ENCODE assay signal across 22 cellular contexts in the genomic region with DNA sequence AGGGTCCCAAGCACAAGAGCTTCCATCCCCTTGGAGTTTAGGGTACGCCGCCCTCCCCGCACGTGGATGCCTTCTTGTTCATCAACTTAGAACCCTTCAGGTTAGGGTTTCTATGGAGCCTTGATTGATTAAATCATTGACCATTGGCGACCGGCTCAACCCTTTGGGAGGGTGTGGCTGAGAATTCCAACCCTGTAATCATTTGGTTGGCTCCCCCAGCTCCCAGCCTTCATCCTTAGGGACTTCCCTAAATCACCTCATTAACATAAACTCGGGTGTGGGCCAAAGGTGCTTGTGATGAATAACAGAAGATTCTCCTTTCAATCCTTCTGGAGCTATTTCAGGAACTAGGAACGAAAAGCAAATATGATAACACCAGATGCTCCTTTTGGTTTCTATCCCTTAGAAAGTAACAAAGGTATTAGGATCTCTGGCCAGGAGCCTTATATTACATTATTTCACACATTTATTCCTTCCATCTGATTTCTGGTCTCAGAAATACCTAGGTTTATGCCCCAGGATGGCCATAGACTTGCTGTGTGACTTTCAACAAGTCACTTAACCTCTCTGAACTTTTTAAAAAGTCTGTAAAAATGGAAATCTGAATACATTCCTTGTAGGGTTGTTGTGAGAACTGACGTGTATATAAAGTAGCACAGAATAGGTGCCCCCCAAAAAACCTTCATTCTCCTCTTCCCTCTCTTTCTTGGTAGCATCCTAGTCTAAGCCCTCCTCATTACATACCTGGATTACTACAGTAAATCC. TPM values are rescaled to one million over a fixed set of nuclear protein-coding genes. Genes with fewer than 3 reads are reported as not detected.
DNase-seq lines count a peak whose midpoint lies in the region; ATAC-seq, FAIRE-seq and TF ChIP-seq lines count a peak whose summit lies in the region.
"Had no signal": no experiment of that assay in that cellular context is flagged by ENCODE, and none has a peak within 500 bp of the region (broad histone marks: within the 10 kb centered on the region; RNA-seq: fewer than 3 reads in every experiment).

No MANE protein-coding gene starts in this region.

- DNase-seq in CD1c-positive myeloid dendritic cell (ENCODE audit: extremely low spot score) (peak; percentile 5), H7 (peak; percentile 56), WTC11 (ENCODE audit: low spot score) (no peak), keratinocyte (ENCODE audit: low read depth, low spot score) (no peak), SKM-1 (lab: John Stamatoyannopoulos, UW; ENCODE audit: unreplicated experiment) (no peak), epidermal melanocyte (ENCODE audit: insufficient read length, low spot score) (no peak)
- DNase-seq: AML-193; CD4-positive, alpha-beta memory T cell; DMS153; DMS79; GDM1; GOT3; IMR-90; KBM-7 had no signal

- H3K4me1 Mint-ChIP-seq in WTC11, result peaks cover 24% of the 10 kb centered on the region

- ATAC-seq in WTC11, result peak; percentile 61
- no peak for ATAC-seq in GM19328 (IDR thresholded peaks at IDR 0.05; ENCODE audit: unreplicated experiment)

- H3K27me3 Mint-ChIP-seq in WTC11 (ENCODE audit: low read depth), result 0 out of 2 replicates have a peak, but pooled peaks cover 3% of the 10 kb centered on the region
- H3K27me3 Mint-ChIP-seq: CD4-positive, alpha-beta memory T cell had no signal

- TF ChIP-seq CTCF in WTC11 (IDR thresholded peaks at IDR 0.05) (no peak), keratinocyte (optimal IDR thresholded peaks at IDR 0.05 in 1 of 3, IDR thresholded peaks at IDR 0.05 in 1 of 3, conservative IDR thresholded peaks at IDR 0.05 in 1 of 3; ENCODE audit: extremely low read depth in 1 of 3, insufficient read depth in 2 of 3, low read length in 3 of 3) (no peak)

- H3K36me3 Mint-ChIP-seq in WTC11, result peaks cover 10% of the 10 kb centered on the region
- H3K36me3 Mint-ChIP-seq: CD4-positive, alpha-beta memory T cell had no signal

- H3K9ac ChIP-seq in keratinocyte (ENCODE audit: control insufficient read depth, extremely low read depth, insufficient read depth, low read length), result no peak overlapping the region

- peaks cover 7% of the 10 kb centered on the region for H3K4me1 ChIP-seq in keratinocyte (ENCODE audit: control insufficient read depth, extremely low read depth, insufficient read depth, low read length)
- H3K4me1 ChIP-seq: HAP-1 had no signal

- no peaks in the 10 kb centered on the region for H3K36me3 ChIP-seq in H7 (replicated peaks; ENCODE audit: control insufficient read depth, insufficient read depth, low read length)
- no peaks in the 10 kb centered on the region for H3K36me3 ChIP-seq in keratinocyte (ENCODE audit: control insufficient read depth in 2 of 2, extremely low read depth in 1 of 2, insufficient read depth in 2 of 2, low read length in 2 of 2)
- H3K36me3 ChIP-seq: HAP-1 had no signal

- H3K9me3 Mint-ChIP-seq in WTC11, result peaks cover 22% of the 10 kb centered on the region

- no peaks in the 10 kb centered on the region for H3K27me3 ChIP-seq in H7 (ENCODE audit: control insufficient read depth, insufficient read depth, low read length)
- no peaks in the 10 kb centered on the region for H3K27me3 ChIP-seq in keratinocyte (ENCODE audit: control insufficient read depth, extremely low read depth, insufficient read depth, low read length)

- no peaks in the 10 kb centered on the region for H4K20me1 ChIP-seq in keratinocyte (ENCODE audit: control insufficient read depth, extremely low read depth, insufficient read depth, low read length)

- H2AFZ ChIP-seq in keratinocyte (ENCODE audit: control insufficient read depth, low read length), result no peak overlapping the region

- peak; percentile 20 for FAIRE-seq in keratinocyte (lab: Jason Lieb, UNC)
- FAIRE-seq: A204.1, GM12892, GM18507 had no signal

- H3K27ac ChIP-seq in keratinocyte (ENCODE audit: control insufficient read depth, insufficient read depth, low read length), result no peak overlapping the region
- H3K27ac ChIP-seq: C4-2B, HL-60 had no signal

- no peaks in the 10 kb centered on the region for H3K9me3 ChIP-seq in keratinocyte (ENCODE audit: control insufficient read depth, low read depth, low read length)

- no peak overlapping the region for H3K27ac Mint-ChIP-seq in WTC11

- H3K79me2 ChIP-seq in keratinocyte (ENCODE audit: control insufficient read depth, insufficient read depth, low read length), result no peaks in the 10 kb centered on the region

- no peak overlapping the region for H3K4me2 ChIP-seq in keratinocyte (ENCODE audit: control insufficient read depth, extremely low read depth, insufficient read depth, low read depth, low read length)

- dilution Hi-C loops in keratinocyte (cut with MboI; ENCODE audit: extremely low pct_ligation_motif_present, low sequenced_read_pairs), result no loop called here

- POLR2A ChIA-PET in WTC11 (lab: Charles Lee), result no interaction called here

- CTCF ChIA-PET in WTC11 (lab: Charles Lee), result interaction anchor here (0.6 to 1.4 kb wide), 2 partner anchors 18 to 23 kb away, joined by 3 read pairs; no protein-coding TSS in a partner anchor

- H3K4me3 Mint-ChIP-seq in WTC11, result no peak overlapping the region
- H3K4me3 Mint-ChIP-seq: CD4-positive, alpha-beta memory T cell had no signal

- H3K9me1 ChIP-seq in keratinocyte (ENCODE audit: control insufficient read depth, extremely low read depth, insufficient read depth, low read length), result no peaks in the 10 kb centered on the region

- H3K4me3 ChIP-seq in H7 (ENCODE audit: insufficient read depth, low read depth, low read length), result no peak overlapping the region
- no peak overlapping the region for H3K4me3 ChIP-seq in keratinocyte (ENCODE audit: control insufficient read depth in 2 of 3, extremely low read depth in 1 of 3, insufficient read depth in 2 of 3, low read depth in 1 of 3, low read length in 3 of 3)
- H3K4me3 ChIP-seq: HAP-1 had no signal

TF ChIP-seq in WTC11, 78 proteins besides CTCF, POLR2A, EP300 and RAD21:
- peak; percentile 65; the same call in 1 of the 2 replicates for TF ChIP-seq GTF2I (CRISPR knock-in tag; conservative IDR thresholded peaks at IDR 0.05)
- TF ChIP-seq, protein P1, sequence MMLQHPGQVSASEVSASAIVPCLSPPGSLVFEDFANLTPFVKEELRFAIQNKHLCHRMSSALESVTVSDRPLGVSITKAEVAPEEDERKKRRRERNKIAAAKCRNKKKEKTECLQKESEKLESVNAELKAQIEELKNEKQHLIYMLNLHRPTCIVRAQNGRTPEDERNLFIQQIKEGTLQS (CRISPR knock-in tag; conservative IDR thresholded peaks at IDR 0.05), result no peak

RNA-seq across cellular contexts. Expression of a gene that starts 26.8 kb away (rescaled TPM):
- total RNA-seq in H7 (2014; rRNA removed; shearing (Covaris generic)), result 2.8 and 4.8 TPM in 2 replicates
- total RNA-seq in WTC11 (2021), result 0.57 to 1.0 TPM (median 0.69 TPM) in 3 replicates
- polyA plus RNA-seq in keratinocyte, result 0.12 to 0.24 TPM in 2 of 3 replicates, not detected in the other
- polyA plus RNA-seq in keratinocyte (2011; ENCODE audit: low read depth), result not detected
- polyA plus RNA-seq in keratinocyte (2011; cell fraction: cytosol; rRNA removed), result 0.11 TPM in 1 of 2 replicates, not detected in the other
- polyA plus RNA-seq in keratinocyte (2011; cell fraction: nucleus; rRNA removed), result 0.19 and 0.29 TPM in 2 replicates
- polyA plus RNA-seq in keratinocyte (2012; ENCODE audit: low replicate concordance), result not detected in 2 replicates
- polyA minus RNA-seq in keratinocyte, result 1.8 TPM in 1 of 3 replicates, not detected in the others
- not detected for polyA minus RNA-seq in keratinocyte (2011; cell fraction: cytosol; rRNA and poly(A)+ RNA removed)
- not detected in 2 replicates for polyA minus RNA-seq in keratinocyte (2011; cell fraction: nucleus; rRNA and poly(A)+ RNA removed)
- total RNA-seq: CD4-positive, alpha-beta memory T cell; Daoy had no signal
- polyA plus RNA-seq: CD4-positive, alpha-beta memory T cell had no signal

Comparison
In these comparisons a context has a peak if more than half of its experiments do, and no peak if none do; other contexts are left out.
1. DNase-seq: peak in CD1c-positive myeloid dendritic cell (single experiment) and H7 (single experiment); none in WTC11 (single experiment), keratinocyte (single experiment), SKM-1 (single experiment) and epidermal melanocyte (single experiment).